In genomic region chr1:167719715-167720421, GRCh38 we compare ENCODE assay signal across 7 cellular contexts. TPM values are rescaled to one million over a fixed set of nuclear protein-coding genes. Genes with fewer than 3 reads are reported as not detected.
DNase-seq lines count a peak whose midpoint lies in the region; ATAC-seq, FAIRE-seq and TF ChIP-seq lines count a peak whose summit lies in the region.
"Not testable (repeated sequence)": the region's sequence is repeated elsewhere in the genome, so short reads cannot be mapped to it uniquely, and the experiment has no call there.

No MANE protein-coding gene starts in this region.

- peak overlapping the region; percentile 99 for H2BK120ac ChIP-seq in trophoblast cell (ENCODE audit: insufficient read depth, low read length, poor library complexity)

- in situ Hi-C loops in K562 (cut with MboI) = loop anchor here (5.0 kb wide), 2 partner anchors 77 to 362 kb away; no protein-coding TSS in a partner anchor
- in situ Hi-C loops in HepG2 (cut with HindIII; ENCODE audit: extremely low pct_ligation_motif_present, low pct_unique_long_range_greater_than_20kb) = loop anchor here (5.0 to 10.0 kb wide), 2 partner anchors 87 to 215 kb away; partner anchors contain the start of genes DCAF6 and MPC2

- 68% methylated on average over 25 of the region's 25 CpGs for WGBS in K562 (ENCODE audit: insufficient coverage, low coverage, missing lambda C conversion rate)
- WGBS in HepG2 (ENCODE audit: low lambda C conversion rate) = 86% methylated on average over 25 of the region's 25 CpGs
- no CpG with 5 or more reads among the region's 25 CpGs for WGBS in trophoblast cell (ENCODE audit: extremely low coverage, insufficient coverage, insufficient read length)

- DNase-seq in GM06990 (ENCODE audit: extremely low read depth, insufficient read length) (peak; percentile 52), trophoblast cell (peak; percentile 43 to 70)
- not testable (repeated sequence) for DNase-seq in activated CD8-positive, alpha-beta memory T cell treated with anti-CD3 and anti-CD28 coated beads, Interleukin-2, amount 10 ng/mL, durations not matched to agents 7 days and 5 days; K562 (ENCODE audit: extremely low read depth in 1 of 4, low spot score in 3 of 4); HepG2 (ENCODE audit: low spot score)

- not testable (repeated sequence) for TF ChIP-seq POLR2A in K562 (conservative IDR thresholded peaks at IDR 0.05); HepG2 (IDR thresholded peaks at IDR 0.05; ENCODE audit: insufficient read depth in 1 of 2, low read depth in 2 of 2, low read length in 2 of 2)

- peak overlapping the region; percentile 96 for H4K91ac ChIP-seq in trophoblast cell (ENCODE audit: low read depth, low read length)

- H2AK5ac ChIP-seq in trophoblast cell (ENCODE audit: low read length) = peak overlapping the region; percentile 57

- not testable (repeated sequence) for H3K27me3 Mint-ChIP-seq in IgD-negative memory B cell; activated CD8-positive, alpha-beta memory T cell treated with anti-CD3 and anti-CD28 coated beads, Interleukin-2, amount 10 ng/mL, durations not matched to agents 7 days and 5 days

- not testable (repeated sequence) for H3K9me3 ChIP-seq in SU-DHL-6 (ENCODE audit: insufficient read depth, low read length); K562 (replicated peaks; ENCODE audit: control insufficient read depth, insufficient read depth, low read depth, low read length); HepG2 (ENCODE audit: low read length); trophoblast cell (ENCODE audit: insufficient read depth, low read depth, low read length)

- H3K23ac ChIP-seq in trophoblast cell (ENCODE audit: low read length) = not testable (repeated sequence)

- CTCF ChIA-PET in activated CD8-positive, alpha-beta memory T cell treated with anti-CD3 and anti-CD28 coated beads, Interleukin-2, amount 10 ng/mL, durations not matched to agents 7 days and 5 days (lab: Charles Lee) = interaction anchor here (2.2 kb wide), 1 partner anchor 88 kb away, joined by 8 read pairs; no protein-coding TSS in a partner anchor
- CTCF ChIA-PET in K562 (lab: Yijun Ruan, JAX; ENCODE audit: low intra/inter-chr PET ratio) = not testable (repeated sequence)
- CTCF ChIA-PET in HepG2 (lab: Yijun Ruan, JAX; ENCODE audit: low intra/inter-chr PET ratio, low total read pairs) = interaction anchor here (2.6 kb wide), 1 partner anchor 84 kb away, joined by 15 read pairs; no protein-coding TSS in a partner anchor

- ATAC-seq in activated CD8-positive, alpha-beta memory T cell treated with anti-CD3 and anti-CD28 coated beads, Interleukin-2, amount 10 ng/mL, durations not matched to agents 7 days and 5 days; K562; HepG2: not testable (repeated sequence)

- H3K27ac ChIP-seq in SU-DHL-6 (ENCODE audit: low read depth, low read length); K562 (ENCODE audit: extremely low read depth, low read depth, low read length); HepG2 (ENCODE audit: extremely low read length, insufficient read depth, low read length): not testable (repeated sequence)
- H3K27ac ChIP-seq in trophoblast cell (ENCODE audit: low read depth, low read length) = peak overlapping the region; percentile 99

- peaks cover 11% of the 10 kb centered on the region; the same call in 1 of the 2 replicates for H3F3A ChIP-seq in SU-DHL-6 (ENCODE audit: insufficient read depth)

- peak overlapping the region; percentile 78 for H3K18ac ChIP-seq in trophoblast cell (ENCODE audit: low read length)

- not testable (repeated sequence) for TF ChIP-seq RAD21 in K562 (CRISPR knock-in tag; conservative IDR thresholded peaks at IDR 0.05 in 1 of 2, IDR thresholded peaks at IDR 0.05 in 1 of 2); HepG2 (CRISPR knock-in tag; IDR thresholded peaks at IDR 0.05)

- not testable (repeated sequence) for BruUV-seq in K562 (replicated peaks; lab: Mats Ljungman, UMichigan); HepG2 (replicated peaks; lab: Mats Ljungman, UMichigan)

- H3K9me2 ChIP-seq in SU-DHL-6 (replicated peaks; ENCODE audit: insufficient read depth, low read length) = not testable (repeated sequence)

- H2BK12ac ChIP-seq in trophoblast cell (ENCODE audit: low read length) = peak overlapping the region; percentile 63

- H3K4me3 ChIP-seq in GM06990 (replicated peaks; ENCODE audit: low read depth, low read length) = peak overlapping the region; percentile 36; the same call in 1 of the 2 replicates
- H3K4me3 ChIP-seq in SU-DHL-6 (ENCODE audit: insufficient read depth, low read length, poor library complexity, severe bottlenecking); K562; HepG2 (replicated peaks in 1 of 3; ENCODE audit: insufficient read depth in 1 of 3, low read depth in 2 of 3, low read length in 3 of 3); trophoblast cell (ENCODE audit: low read depth, low read length): not testable (repeated sequence)

- H4K12ac ChIP-seq in trophoblast cell (ENCODE audit: low read depth, low read length) = peak overlapping the region; percentile 40

- H3K27me3 ChIP-seq in GM06990 (replicated peaks; ENCODE audit: control insufficient read depth, insufficient read depth, low read length); SU-DHL-6 (ENCODE audit: low read length); K562 (ENCODE audit: control insufficient read depth in 2 of 2, insufficient read depth in 2 of 2, low read length in 2 of 2); HepG2 (ENCODE audit: control insufficient read depth in 1 of 2, insufficient read depth in 2 of 2, low read length in 2 of 2); trophoblast cell (ENCODE audit: insufficient read depth, low read length): not testable (repeated sequence)

- not testable (repeated sequence) for FAIRE-seq in K562 (lab: Jason Lieb, UNC); HepG2 (lab: Jason Lieb, UNC)

- peaks cover 41 to 58% (median 53%) of the 10 kb centered on the region in 3 donors for H3K4me1 Mint-ChIP-seq in IgD-negative memory B cell
- peaks cover 40% of the 10 kb centered on the region for H3K4me1 Mint-ChIP-seq in activated CD8-positive, alpha-beta memory T cell treated with anti-CD3 and anti-CD28 coated beads, Interleukin-2, amount 10 ng/mL, durations not matched to agents 7 days and 5 days

- H4K8ac ChIP-seq in trophoblast cell (ENCODE audit: low read depth, low read length) = peak overlapping the region; percentile 74

- POLR2A ChIA-PET in K562 (lab: Yijun Ruan, JAX) = interaction anchor here (0.6 kb wide), 2 partner anchors 379 to 404 kb away, joined by 3 read pairs; no protein-coding TSS in a partner anchor
- POLR2A ChIA-PET in HepG2 (lab: Yijun Ruan, JAX) = not testable (repeated sequence)

- peak overlapping the region; percentile 76 to 92 (median 82) for H3K27ac Mint-ChIP-seq in IgD-negative memory B cell
- peak overlapping the region; percentile 30 for H3K27ac Mint-ChIP-seq in activated CD8-positive, alpha-beta memory T cell treated with anti-CD3 and anti-CD28 coated beads, Interleukin-2, amount 10 ng/mL, durations not matched to agents 7 days and 5 days

- not testable (repeated sequence) for H3K36me3 ChIP-seq in GM06990 (ENCODE audit: control insufficient read depth, insufficient read depth, low read length); SU-DHL-6 (ENCODE audit: low read length); K562 (ENCODE audit: control insufficient read depth, insufficient read depth, low read length); HepG2 (replicated peaks in 1 of 2; ENCODE audit: control insufficient read depth in 1 of 2, insufficient read depth in 2 of 2, low read length in 2 of 2); trophoblast cell (ENCODE audit: control insufficient read depth in 1 of 2, insufficient read depth in 2 of 2, low read length in 2 of 2)

- not testable (repeated sequence) for H3K9me3 Mint-ChIP-seq in IgD-negative memory B cell; activated CD8-positive, alpha-beta memory T cell treated with anti-CD3 and anti-CD28 coated beads, Interleukin-2, amount 10 ng/mL, durations not matched to agents 7 days and 5 days (ENCODE audit: low read depth)

- H3K79me1 ChIP-seq in trophoblast cell (ENCODE audit: low read length) = peaks cover 45% of the 10 kb centered on the region

- H3K4me1 ChIP-seq in K562 (replicated peaks in 1 of 2; ENCODE audit: control insufficient read depth in 2 of 2, insufficient read depth in 2 of 2, low read length in 2 of 2) = peaks cover 34 to 37% of the 10 kb centered on the region in 2 experiments; a peak in 4 of 5 replicates
- H3K4me1 ChIP-seq in HepG2 (ENCODE audit: insufficient read depth, low read length) = peaks cover 61% of the 10 kb centered on the region
- peaks cover 13 to 27% of the 10 kb centered on the region in 2 experiments for H3K4me1 ChIP-seq in trophoblast cell (ENCODE audit: control insufficient read depth in 1 of 2, insufficient read depth in 2 of 2, low read length in 2 of 2)

- not testable (repeated sequence) for H3K9ac ChIP-seq in SU-DHL-6 (ENCODE audit: low read length); K562 (ENCODE audit: insufficient read depth in 1 of 2, low read depth in 2 of 2, low read length in 2 of 2); HepG2 (ENCODE audit: insufficient read depth, low read depth, low read length)
- H3K9ac ChIP-seq in trophoblast cell (ENCODE audit: low read length) = peak overlapping the region; percentile 68

- not testable (repeated sequence) for TF ChIP-seq CTCF in GM06990 (IDR thresholded peaks at IDR 0.05; ENCODE audit: insufficient read depth, low read length, poor library complexity, severe bottlenecking); SU-DHL-6 (IDR thresholded peaks at IDR 0.05; ENCODE audit: insufficient read depth, low read length, poor library complexity, severe bottlenecking); K562 (IDR thresholded peaks at IDR 0.05 in 2 of 3, conservative IDR thresholded peaks at IDR 0.05 in 1 of 3; ENCODE audit: insufficient read depth in 2 of 3, low read depth in 1 of 3, low read length in 3 of 3); HepG2 (CRISPR knock-in tag; IDR thresholded peaks at IDR 0.05)

- H3K36me3 Mint-ChIP-seq in IgD-negative memory B cell; activated CD8-positive, alpha-beta memory T cell treated with anti-CD3 and anti-CD28 coated beads, Interleukin-2, amount 10 ng/mL, durations not matched to agents 7 days and 5 days: not testable (repeated sequence)

- H4K20me1 ChIP-seq in SU-DHL-6 (ENCODE audit: low read depth, low read length); K562 (replicated peaks; ENCODE audit: control insufficient read depth, insufficient read depth, low read length); HepG2 (ENCODE audit: insufficient read depth, low read length): not testable (repeated sequence)

- TF ChIP-seq EP300 in K562 (IDR thresholded peaks at IDR 0.05; ENCODE audit: low read length); HepG2 (IDR thresholded peaks at IDR 0.05; ENCODE audit: low read depth in 2 of 2, low read length in 2 of 2); HepG2 (CRISPR knock-in tag; IDR thresholded peaks at IDR 0.05; ENCODE audit: borderline replicate concordance): not testable (repeated sequence)

- H3K4ac ChIP-seq in trophoblast cell (ENCODE audit: low read depth, low read length) = peak overlapping the region; percentile 61

- H3K79me2 ChIP-seq in SU-DHL-6 (ENCODE audit: insufficient read depth, low read length) = not testable (repeated sequence)
- H3K79me2 ChIP-seq in K562 (ENCODE audit: control insufficient read depth, insufficient read depth, low read length) = peaks cover 31% of the 10 kb centered on the region
- H3K79me2 ChIP-seq in HepG2 (ENCODE audit: insufficient read depth, low read length) = peaks cover 28% of the 10 kb centered on the region
- H3K79me2 ChIP-seq in trophoblast cell (ENCODE audit: control insufficient read depth, insufficient read depth, low read length, poor library complexity) = peaks cover 34% of the 10 kb centered on the region

- H3K14ac ChIP-seq in trophoblast cell (ENCODE audit: low read length) = peak overlapping the region; percentile 86

- peak overlapping the region; percentile 99 for H2BK5ac ChIP-seq in trophoblast cell (ENCODE audit: low read depth, low read length, poor library complexity)

- H3K4me3 Mint-ChIP-seq in IgD-negative memory B cell = peak overlapping the region; percentile 96 to 99 (median 98)
- not testable (repeated sequence) for H3K4me3 Mint-ChIP-seq in activated CD8-positive, alpha-beta memory T cell treated with anti-CD3 and anti-CD28 coated beads, Interleukin-2, amount 10 ng/mL, durations not matched to agents 7 days and 5 days

- intact Hi-C loops in K562 (cut with micrococcal nuclease) = loop anchor here (1.0 to 5.0 kb wide), 3 partner anchors 83 to 202 kb away; no protein-coding TSS in a partner anchor
- intact Hi-C loops in HepG2 (cut with micrococcal nuclease; ENCODE audit: unreplicated experiment) = loop anchor here (5.0 kb wide), 2 partner anchors 37 to 217 kb away; partner anchors contain the start of genes DCAF6 and MPC2

- H2AFZ ChIP-seq in SU-DHL-6 (ENCODE audit: low read depth, low read length, severe bottlenecking) = peak overlapping the region; percentile 3
- not testable (repeated sequence) for H2AFZ ChIP-seq in K562 (ENCODE audit: low read depth, low read length); HepG2 (ENCODE audit: low read length)
- H2AFZ ChIP-seq in trophoblast cell (ENCODE audit: insufficient read depth, low read length, poor library complexity) = peak overlapping the region; percentile 30

- H3K9me1 ChIP-seq in K562 (ENCODE audit: control insufficient read depth, insufficient read depth, low read length) = not testable (repeated sequence)

- H3K4me2 ChIP-seq in SU-DHL-6 (ENCODE audit: low read depth, low read length, poor library complexity, severe bottlenecking); K562 (ENCODE audit: insufficient read depth, low read length): not testable (repeated sequence)
- H3K4me2 ChIP-seq in HepG2 (ENCODE audit: low read depth, low read length) (0 out of 2 replicates have a peak overlapping the region, but pooled peaks have one; percentile 9), trophoblast cell (ENCODE audit: low read length) (peak overlapping the region; percentile 53)

RNA-seq across cellular contexts. Expression of gene MPZL1, which starts 1.9 kb away (rescaled TPM):
- 33.8 TPM for polyA plus RNA-seq in IgD-negative memory B cell
- 10 to 100 TPM; 12.4 to 14.2 TPM for total RNA-seq in activated CD8-positive, alpha-beta memory T cell treated with anti-CD3 and anti-CD28 coated beads, Interleukin-2, amount 10 ng/mL, durations not matched to agents 7 days and 5 days
- 126 and 209 TPM in 2 replicates for total RNA-seq in K562 (2011; cell fraction: chromatin; rRNA removed; ENCODE audit: low replicate concordance)
- 109 and 121 TPM in 2 replicates for total RNA-seq in K562 (2011; cell fraction: nucleolus; rRNA removed)
- 238 and 352 TPM in 2 replicates for total RNA-seq in K562 (2011; cell fraction: nucleoplasm; rRNA removed)
- total RNA-seq in K562 (2014; rRNA removed) = 46.1 and 57.8 TPM in 2 replicates
- 82.4 and 92.6 TPM in 2 replicates for total RNA-seq in K562 (2014; rRNA removed; fragmentation: Illumina TruSeq; extraction: Trizol)
- 63.2 and 66.5 TPM in 2 replicates for total RNA-seq in K562 (2015; rRNA removed; fragmentation: Illumina TruSeq; extraction: Trizol)
- 65.3 and 79.5 TPM in 2 replicates for total RNA-seq in K562 (2021)
- 89.9 and 153 TPM in 2 replicates for polyA plus RNA-seq in K562 (2011; rRNA removed)
- polyA plus RNA-seq in K562 (2011; cell fraction: cytosol; rRNA removed) = 43.0 and 55.8 TPM in 2 replicates
- polyA plus RNA-seq in K562 (2011; cell fraction: nucleus; rRNA removed) = 42.9 and 57.7 TPM in 2 replicates
- polyA plus RNA-seq in K562 (2012) = 46.5 and 47.2 TPM in 2 replicates
- 64.6 and 75.9 TPM in 2 replicates for polyA plus RNA-seq in K562 (2014; fragmentation: Illumina TruSeq; extraction: Trizol)
- polyA plus RNA-seq in K562 (2014; fragmentation: Nextera tagmentation; extraction: Ambion mirVana) = 10 to 100 TPM; 14.5 to 20.5 TPM
- 46.5 and 46.7 TPM in 2 replicates for polyA plus RNA-seq in K562 (2014; rRNA removed)
- 94.6 and 129 TPM in 2 replicates for polyA minus RNA-seq in K562 (2011; rRNA and poly(A)+ RNA removed)
- 50.0 and 63.6 TPM in 2 replicates for polyA minus RNA-seq in K562 (2011; cell fraction: cytosol; rRNA and poly(A)+ RNA removed)
- 22.6 and 35.3 TPM in 2 replicates for polyA minus RNA-seq in K562 (2011; cell fraction: nucleus; rRNA and poly(A)+ RNA removed)
- total RNA-seq in HepG2 (2016; rRNA removed; fragmentation: Illumina TruSeq; extraction: Trizol) = 43.9 and 68.7 TPM in 2 replicates
- total RNA-seq in HepG2 (2016; cell fraction: cytosol; rRNA removed; fragmentation: Illumina TruSeq; extraction: Trizol; ENCODE audit: low read depth) = 32.2 and 32.5 TPM in 2 replicates
- total RNA-seq in HepG2 (2016; cell fraction: insoluble cytoplasmic fraction; rRNA removed; fragmentation: Illumina TruSeq; extraction: Trizol) = 37.7 and 65.7 TPM in 2 replicates
- 33.4 and 37.7 TPM in 2 replicates for total RNA-seq in HepG2 (2016; cell fraction: membrane; rRNA removed; fragmentation: Illumina TruSeq; extraction: Trizol)
- 62.3 and 75.4 TPM in 2 replicates for total RNA-seq in HepG2 (2016; cell fraction: nucleus; rRNA removed; fragmentation: Illumina TruSeq; extraction: Trizol)
- 38.0 and 40.1 TPM in 2 replicates for polyA plus RNA-seq in HepG2 (2011; rRNA removed)
- 16.8 and 31.1 TPM in 2 replicates for polyA plus RNA-seq in HepG2 (2011; cell fraction: cytosol; rRNA removed)
- 16.0 and 18.0 TPM in 2 replicates for polyA plus RNA-seq in HepG2 (2011; cell fraction: nucleus; rRNA removed)
- polyA plus RNA-seq in HepG2 (2012) = 41.2 and 46.3 TPM in 2 replicates
- polyA plus RNA-seq in HepG2 (2016; cell fraction: cytosol; fragmentation: Illumina TruSeq; extraction: Trizol; ENCODE audit: low read depth) = 9.7 and 14.9 TPM in 2 replicates
- 43.0 and 47.2 TPM in 2 replicates for polyA plus RNA-seq in HepG2 (2016; cell fraction: insoluble cytoplasmic fraction; fragmentation: Illumina TruSeq; extraction: Trizol; ENCODE audit: low read depth)
- 21.1 and 21.8 TPM in 2 replicates for polyA plus RNA-seq in HepG2 (2016; cell fraction: membrane; fragmentation: Illumina TruSeq; extraction: Trizol; ENCODE audit: low read depth)
- polyA plus RNA-seq in HepG2 (2016; cell fraction: nucleus; fragmentation: Illumina TruSeq; extraction: Trizol; ENCODE audit: insufficient read depth, low read depth) = 99.6 and 104 TPM in 2 replicates
- polyA minus RNA-seq in HepG2 (2011; rRNA and poly(A)+ RNA removed; ENCODE audit: low replicate concordance) = 23.5 and 65.7 TPM in 2 replicates
- 37.6 and 52.6 TPM in 2 replicates for polyA minus RNA-seq in HepG2 (2011; cell fraction: cytosol; rRNA and poly(A)+ RNA removed)
- polyA minus RNA-seq in HepG2 (2011; cell fraction: nucleus; rRNA and poly(A)+ RNA removed) = 26.1 and 36.4 TPM in 2 replicates
- 335 and 346 TPM in 2 replicates for polyA plus RNA-seq in trophoblast cell (2013)
